ENCODE assay signal across 7 cellular contexts in genomic region chr1:23166854-23167253, GRCh38. TPM values are rescaled to one million over a fixed set of nuclear protein-coding genes. Genes with fewer than 3 reads are reported as not detected.
DNase-seq lines count a peak whose midpoint lies in the region; ATAC-seq and TF ChIP-seq lines count a peak whose summit lies in the region.

No MANE protein-coding gene starts in this region.

- peaks cover 3% of the 10 kb centered on the region for H3K36me3 Mint-ChIP-seq in activated T-helper 2 cell treated with anti-CD3 and anti-CD28 coated beads, Interferon-gamma antibody, Interleukin-2, Interleukin-4, amounts not matched to agents 10 μg/mL and 5 μg/mL and 100 μg/mL, durations not matched to agents 14 hours and 24 hours and 36 hours (ENCODE audit: low read depth)
- peaks cover 2 to 6% of the 10 kb centered on the region in 2 donors for H3K36me3 Mint-ChIP-seq in stimulated activated naive B cell treated with anti-CD40 and anti-IgM and Interleukin-4, amounts not matched to agents 10 μg/mL and 1 μg/mL and 100 μg/mL, for 72 hours

- H3K9me3 Mint-ChIP-seq in activated T-helper 2 cell treated with anti-CD3 and anti-CD28 coated beads, Interferon-gamma antibody, Interleukin-2, Interleukin-4, amounts not matched to agents 10 μg/mL and 5 μg/mL and 100 μg/mL, durations not matched to agents 14 hours and 24 hours and 36 hours, result no peaks in the 10 kb centered on the region
- no peaks in the 10 kb centered on the region for H3K9me3 Mint-ChIP-seq in stimulated activated naive B cell treated with anti-CD40 and anti-IgM and Interleukin-4, amounts not matched to agents 10 μg/mL and 1 μg/mL and 100 μg/mL, for 72 hours

- H3K4me3 ChIP-seq in HL-60 (replicated peaks; ENCODE audit: insufficient read depth, low read length) (peak overlapping the region; percentile 82; the same call in 1 of the 2 replicates), iPS-15b (ENCODE audit: low read depth, low read length) (peak overlapping the region; percentile 73)

- intact Hi-C loops in activated T-helper 2 cell treated with anti-CD3 and anti-CD28 coated beads, Interferon-gamma antibody, Interleukin-2, Interleukin-4, amounts not matched to agents 10 μg/mL and 5 μg/mL and 100 μg/mL, durations not matched to agents 14 hours and 24 hours and 36 hours (cut with micrococcal nuclease), result no loop called here

- H3K27me3 ChIP-seq in HL-60 (ENCODE audit: insufficient read depth, poor library complexity, severe bottlenecking) (no peaks in the 10 kb centered on the region), iPS-15b (ENCODE audit: control insufficient read depth, insufficient read depth, low read length) (no peaks in the 10 kb centered on the region)

- H3K27ac ChIP-seq in HL-60 (replicated peaks), result no peak overlapping the region

- peaks cover 3% of the 10 kb centered on the region for H3K4me1 ChIP-seq in iPS-15b (ENCODE audit: control insufficient read depth, insufficient read depth, low read length)

- no peak for ATAC-seq in stimulated activated naive B cell treated with anti-CD40 and anti-IgM and Interleukin-4, amounts not matched to agents 10 μg/mL and 1 μg/mL and 100 μg/mL, for 72 hours (replicated peaks)
- ATAC-seq in GM21528 (IDR thresholded peaks at IDR 0.05; ENCODE audit: low FRiP score, unreplicated experiment), result no peak

- DNase-seq in HL-60 (ENCODE audit: low read depth in 1 of 2, low spot score in 1 of 2) (no peak), HuH-7 (ENCODE audit: low spot score) (no peak), NCI-H2227 (lab: John Stamatoyannopoulos, UW; ENCODE audit: unreplicated experiment) (no peak)
- no peak for DNase-seq in activated T-helper 2 cell treated with anti-CD3 and anti-CD28 coated beads, Interferon-gamma antibody, Interleukin-2, Interleukin-4, amounts not matched to agents 10 μg/mL and 5 μg/mL and 100 μg/mL, durations not matched to agents 14 hours and 24 hours and 36 hours (ENCODE audit: low spot score)
- no peak for DNase-seq in stimulated activated naive B cell treated with anti-CD40 and anti-IgM and Interleukin-4, amounts not matched to agents 10 μg/mL and 1 μg/mL and 100 μg/mL, for 72 hours

- peaks cover 22% of the 10 kb centered on the region for H3K4me1 Mint-ChIP-seq in activated T-helper 2 cell treated with anti-CD3 and anti-CD28 coated beads, Interferon-gamma antibody, Interleukin-2, Interleukin-4, amounts not matched to agents 10 μg/mL and 5 μg/mL and 100 μg/mL, durations not matched to agents 14 hours and 24 hours and 36 hours (ENCODE audit: low read depth)
- peaks cover 15 to 32% of the 10 kb centered on the region in 2 donors for H3K4me1 Mint-ChIP-seq in stimulated activated naive B cell treated with anti-CD40 and anti-IgM and Interleukin-4, amounts not matched to agents 10 μg/mL and 1 μg/mL and 100 μg/mL, for 72 hours

- no peak for TF ChIP-seq CTCF in HL-60 (IDR thresholded peaks at IDR 0.05; ENCODE audit: insufficient read depth, low read length)

- H3K4me3 Mint-ChIP-seq in activated T-helper 2 cell treated with anti-CD3 and anti-CD28 coated beads, Interferon-gamma antibody, Interleukin-2, Interleukin-4, amounts not matched to agents 10 μg/mL and 5 μg/mL and 100 μg/mL, durations not matched to agents 14 hours and 24 hours and 36 hours (ENCODE audit: low read depth), result peak overlapping the region; percentile 74
- H3K4me3 Mint-ChIP-seq in stimulated activated naive B cell treated with anti-CD40 and anti-IgM and Interleukin-4, amounts not matched to agents 10 μg/mL and 1 μg/mL and 100 μg/mL, for 72 hours, result peak overlapping the region; percentile 77 to 100

- H3K9me3 ChIP-seq in iPS-15b (ENCODE audit: control insufficient read depth, insufficient read depth, low read length), result no peaks in the 10 kb centered on the region

- peak overlapping the region; percentile 9 for H3K9ac ChIP-seq in iPS-15b (ENCODE audit: low read depth, low read length)

- H3K36me3 ChIP-seq in iPS-15b (ENCODE audit: control insufficient read depth, insufficient read depth, low read length), result no peaks in the 10 kb centered on the region

- no peak overlapping the region for H3K27ac Mint-ChIP-seq in activated T-helper 2 cell treated with anti-CD3 and anti-CD28 coated beads, Interferon-gamma antibody, Interleukin-2, Interleukin-4, amounts not matched to agents 10 μg/mL and 5 μg/mL and 100 μg/mL, durations not matched to agents 14 hours and 24 hours and 36 hours
- H3K27ac Mint-ChIP-seq in stimulated activated naive B cell treated with anti-CD40 and anti-IgM and Interleukin-4, amounts not matched to agents 10 μg/mL and 1 μg/mL and 100 μg/mL, for 72 hours, result no peak overlapping the region

- peaks cover 2% of the 10 kb centered on the region for H3K27me3 Mint-ChIP-seq in activated T-helper 2 cell treated with anti-CD3 and anti-CD28 coated beads, Interferon-gamma antibody, Interleukin-2, Interleukin-4, amounts not matched to agents 10 μg/mL and 5 μg/mL and 100 μg/mL, durations not matched to agents 14 hours and 24 hours and 36 hours (ENCODE audit: low read depth)
- H3K27me3 Mint-ChIP-seq in stimulated activated naive B cell treated with anti-CD40 and anti-IgM and Interleukin-4, amounts not matched to agents 10 μg/mL and 1 μg/mL and 100 μg/mL, for 72 hours, result no peaks in the 10 kb centered on the region

RNA-seq across cellular contexts. Expression of gene LUZP1, which starts 1.8 kb away (rescaled TPM):
- total RNA-seq in activated T-helper 2 cell treated with anti-CD3 and anti-CD28 coated beads, Interferon-gamma antibody, Interleukin-2, Interleukin-4, amounts not matched to agents 10 μg/mL and 5 μg/mL and 100 μg/mL, durations not matched to agents 14 hours and 24 hours and 36 hours, result 19.7 and 21.6 TPM in 2 replicates

RNA-seq across cellular contexts. Expression of gene HTR1D, which starts 50.4 kb away (rescaled TPM):
- not detected in 2 replicates for total RNA-seq in activated T-helper 2 cell treated with anti-CD3 and anti-CD28 coated beads, Interferon-gamma antibody, Interleukin-2, Interleukin-4, amounts not matched to agents 10 μg/mL and 5 μg/mL and 100 μg/mL, durations not matched to agents 14 hours and 24 hours and 36 hours
